ENCODE assay signal across 18 cellular contexts in the genomic region with DNA sequence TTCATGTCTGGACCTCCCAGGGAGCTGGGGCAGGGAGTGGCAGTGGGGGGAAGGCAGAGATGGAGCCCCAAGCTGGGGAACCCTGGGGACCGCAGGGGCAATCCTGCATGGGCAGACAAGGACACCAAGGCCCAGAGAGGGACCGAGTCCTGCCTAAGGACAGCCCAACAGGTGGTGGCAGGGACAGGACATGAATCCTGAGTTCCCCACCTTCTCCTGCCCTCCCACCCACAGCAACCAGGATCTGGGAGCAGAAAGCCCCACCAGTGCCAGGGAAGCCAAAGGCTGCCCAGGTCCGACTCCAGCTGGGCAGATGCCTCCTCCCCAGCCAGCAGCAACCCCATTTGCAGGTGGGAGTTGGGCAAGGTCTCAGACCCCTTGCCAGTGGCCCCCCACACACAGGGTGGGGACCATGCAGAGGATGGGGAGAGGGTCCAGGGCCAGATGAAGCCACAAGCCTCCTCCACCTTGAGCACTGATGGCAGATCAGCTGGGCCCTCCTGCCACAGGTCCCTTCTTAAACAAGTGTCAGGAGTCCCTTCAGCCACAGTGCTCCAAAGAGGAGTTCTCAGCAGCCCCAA. TPM values are rescaled to one million over a fixed set of nuclear protein-coding genes. Genes with fewer than 3 reads are reported as not detected.
"Had no signal": no experiment of that assay in that cellular context is flagged by ENCODE, and none has a peak within 500 bp of the region (broad histone marks: within the 10 kb centered on the region; RNA-seq: fewer than 3 reads in every experiment).

No MANE protein-coding gene starts in this region.

- H3K27me3 Mint-ChIP-seq: activated naive CD8-positive, alpha-beta T cell treated with anti-CD3 and anti-CD28 coated beads, Interleukin-2, amount 50 U/mL, for 24 hours; activated T-cell treated with anti-CD3 and anti-CD28 coated beads, Interleukin-2, amount 50 U/mL, for 24 hours had no signal

- H3K9me3 ChIP-seq: SK-N-SH had no signal

- ATAC-seq: activated naive CD8-positive, alpha-beta T cell treated with anti-CD3 and anti-CD28 coated beads, Interleukin-2, amount 50 U/mL, for 24 hours; stimulated activated memory B cell treated with anti-CD40 and anti-IgM and Interleukin-4, amounts not matched to agents 10 μg/mL and 1 μg/mL and 100 μg/mL, for 72 hours had no signal

- H3K27ac ChIP-seq: tibial artery, vagina had no signal

- H3K27me3 ChIP-seq: vagina had no signal

- H3K4me1 Mint-ChIP-seq: activated CD4-positive, alpha-beta T cell treated with anti-CD3 and anti-CD28 coated beads, Interleukin-2, amount 10 ng/mL, durations not matched to agents 7 days and 5 days; activated naive CD8-positive, alpha-beta T cell treated with anti-CD3 and anti-CD28 coated beads, Interleukin-2, amount 50 U/mL, for 24 hours had no signal

- H3K36me3 ChIP-seq: gastroesophageal sphincter, tibial artery, vagina had no signal

- DNase-seq: activated CD4-positive, alpha-beta T cell treated with anti-CD3 and anti-CD28 coated beads, Interleukin-2, amount 10 ng/mL, durations not matched to agents 7 days and 5 days; activated CD4-positive, CD25-positive, alpha-beta regulatory T cell; activated gamma-delta T cell; activated naive CD8-positive, alpha-beta T cell treated with anti-CD3 and anti-CD28 coated beads, Interleukin-2, amount 50 U/mL, for 24 hours; activated T-cell treated with anti-CD3 and anti-CD28 coated beads, Interleukin-2, amount 50 U/mL, for 24 hours; effector CD8-positive, alpha-beta T cell; hippocampal formation; mammary epithelial cell; SK-N-SH had no signal

- H3K4me3 ChIP-seq: coronary artery, gastroesophageal sphincter, skin epidermis, tibial artery, vagina had no signal

- H3K4me3 Mint-ChIP-seq: activated CD4-positive, alpha-beta T cell treated with anti-CD3 and anti-CD28 coated beads, Interleukin-2, amount 10 ng/mL, durations not matched to agents 7 days and 5 days; activated naive CD8-positive, alpha-beta T cell treated with anti-CD3 and anti-CD28 coated beads, Interleukin-2, amount 50 U/mL, for 24 hours; activated T-cell treated with anti-CD3 and anti-CD28 coated beads, Interleukin-2, amount 50 U/mL, for 24 hours; nephron; stimulated activated memory B cell treated with anti-CD40 and anti-IgM and Interleukin-4, amounts not matched to agents 10 μg/mL and 1 μg/mL and 100 μg/mL, for 72 hours; T-helper 1 cell treated with Interleukin-12 subunit alpha and Interleukin-12 subunit beta and Interleukin-4 antibody, amounts not matched to agents 30 μg/mL and 1 μg/mL, for 36 hours had no signal

- H3K27ac Mint-ChIP-seq: activated CD4-positive, alpha-beta T cell treated with anti-CD3 and anti-CD28 coated beads, Interleukin-2, amount 10 ng/mL, durations not matched to agents 7 days and 5 days; activated naive CD8-positive, alpha-beta T cell treated with anti-CD3 and anti-CD28 coated beads, Interleukin-2, amount 50 U/mL, for 24 hours; activated T-cell treated with anti-CD3 and anti-CD28 coated beads, Interleukin-2, amount 50 U/mL, for 24 hours; stimulated activated memory B cell treated with anti-CD40 and anti-IgM and Interleukin-4, amounts not matched to agents 10 μg/mL and 1 μg/mL and 100 μg/mL, for 72 hours; T-helper 1 cell treated with Interleukin-12 subunit alpha and Interleukin-12 subunit beta and Interleukin-4 antibody, amounts not matched to agents 30 μg/mL and 1 μg/mL, for 36 hours had no signal

RNA-seq across cellular contexts. Expression of gene ADRA2B, which starts 6.3 kb away (rescaled TPM):
- polyA plus RNA-seq: SK-N-SH had no signal

RNA-seq across cellular contexts. Expression of gene ASTL, which starts 28.3 kb away (rescaled TPM):
- total RNA-seq: gastroesophageal sphincter, mucosa of gallbladder, vagina had no signal
- polyA plus RNA-seq: mammary epithelial cell, SK-N-SH had no signal
